Comparison of ENCODE assay signal across 1 cellular context in the genomic region with DNA sequence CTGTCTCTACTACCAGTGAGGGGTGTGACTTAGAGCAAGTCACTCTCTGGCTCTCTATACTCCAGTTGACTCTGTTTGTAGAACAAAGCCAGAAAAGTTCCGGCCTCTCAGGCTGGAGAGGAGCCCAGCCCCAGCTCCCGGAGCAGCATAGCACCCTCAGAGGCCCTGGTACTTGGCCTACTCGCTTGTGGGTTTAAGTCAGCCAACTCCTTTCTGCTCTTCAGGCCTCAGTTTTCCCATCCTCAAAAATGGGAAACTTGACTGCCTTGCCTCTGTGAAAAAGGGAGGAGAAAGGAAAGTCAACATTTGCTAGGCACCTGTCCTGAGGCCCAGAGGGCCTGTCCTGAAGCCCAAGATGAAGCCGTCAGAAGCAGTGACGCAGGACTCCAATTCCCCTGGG.
TF ChIP-seq lines count a peak whose summit lies in the region.

No MANE protein-coding gene starts in this region.

TF ChIP-seq in HCT116, 20 proteins besides CTCF, POLR2A, EP300 and RAD21 (continued from another document):
- TF ChIP-seq ELF1 (IDR thresholded peaks at IDR 0.05; ENCODE audit: borderline replicate concordance, low read depth) (no peak), EZH2 (IDR thresholded peaks at IDR 0.05) (no peak)
TF ChIP-seq in HCT116: peak in this region for 0.
